9 cellular contexts compared by ENCODE assay signal in the genomic region with DNA sequence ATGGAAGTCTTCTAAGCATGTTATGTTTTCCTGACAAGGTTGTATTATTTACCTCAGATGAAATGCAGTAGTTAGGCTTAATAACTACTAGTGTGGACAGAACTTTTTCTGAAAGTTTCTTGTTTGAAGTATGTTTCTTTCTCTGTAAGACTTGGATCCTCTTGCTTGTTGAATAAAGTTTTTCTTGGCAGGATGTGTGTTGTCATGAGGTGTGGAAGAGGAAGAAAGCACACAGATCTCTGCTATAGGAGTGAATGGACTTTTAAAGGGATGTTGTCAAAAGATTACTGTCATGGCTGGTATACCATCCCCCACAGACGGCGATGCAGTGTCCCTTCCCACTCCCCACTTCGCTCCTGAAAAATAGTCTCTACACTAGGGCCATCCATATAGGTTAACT. TPM values are rescaled to one million over a fixed set of nuclear protein-coding genes. Genes with fewer than 3 reads are reported as not detected.
DNase-seq lines count a peak whose midpoint lies in the region; ATAC-seq and TF ChIP-seq lines count a peak whose summit lies in the region.
"Had no signal": no experiment of that assay in that cellular context is flagged by ENCODE, and none has a peak within 500 bp of the region (broad histone marks: within the 10 kb centered on the region; RNA-seq: fewer than 3 reads in every experiment).

No MANE protein-coding gene starts in this region.

- no peaks in the 10 kb centered on the region for H3K27me3 ChIP-seq in left ventricle myocardium inferior (ENCODE audit: low read depth)
- H3K27me3 ChIP-seq in upper lobe of right lung: no peaks in the 10 kb centered on the region

- no peak for DNase-seq in left ventricle myocardium inferior
- no peak for DNase-seq in cardiac septum (ENCODE audit: low spot score)
- DNase-seq in activated naive CD4-positive, alpha-beta T cell treated with anti-CD3 and anti-CD28 coated beads, Interleukin-2, amount 50 U/mL, for 72 hours (ENCODE audit: low spot score in 2 of 2): no peak
- peak; percentile 50 for DNase-seq in iris pigment epithelial cell (ENCODE audit: low read depth)
- no peak for DNase-seq in upper lobe of right lung
- no peak for DNase-seq in NCI-H1048 (lab: John Stamatoyannopoulos, UW)
- DNase-seq: SW 1271 had no signal

- peak overlapping the region; percentile 12 to 31 for H3K27ac Mint-ChIP-seq in activated naive CD4-positive, alpha-beta T cell treated with anti-CD3 and anti-CD28 coated beads, Interleukin-2, amount 50 U/mL, for 72 hours

- intact Hi-C loops in left ventricle myocardium inferior (cut with micrococcal nuclease) (no loop called here), cardiac septum (cut with DNase I) (loop anchor here (5.0 kb wide), 1 partner anchor 342 kb away; a partner anchor contains a TSS), upper lobe of right lung (cut with DNase I) (loop anchor here (10.0 kb wide), 1 partner anchor 90 kb away; no protein-coding TSS in a partner anchor)

- H3K9me3 ChIP-seq in left ventricle myocardium inferior (replicated peaks): no peaks in the 10 kb centered on the region
- H3K9me3 ChIP-seq in upper lobe of right lung: no peaks in the 10 kb centered on the region

- H3K4me1 ChIP-seq in left ventricle myocardium inferior (peaks cover 82% of the 10 kb centered on the region), upper lobe of right lung (peaks cover 58% of the 10 kb centered on the region)

- H3K36me3 Mint-ChIP-seq in activated naive CD4-positive, alpha-beta T cell treated with anti-CD3 and anti-CD28 coated beads, Interleukin-2, amount 50 U/mL, for 72 hours: peaks cover 20 to 30% of the 10 kb centered on the region in 2 donors

- H3K4me3 ChIP-seq in left ventricle myocardium inferior: peak overlapping the region; percentile 98
- H3K4me3 ChIP-seq in upper lobe of right lung: peak overlapping the region; percentile 91

- H3K9me3 Mint-ChIP-seq in activated naive CD4-positive, alpha-beta T cell treated with anti-CD3 and anti-CD28 coated beads, Interleukin-2, amount 50 U/mL, for 72 hours: no peaks in the 10 kb centered on the region

- H3K36me3 ChIP-seq in left ventricle myocardium inferior (no peaks in the 10 kb centered on the region), upper lobe of right lung (peaks cover 2% of the 10 kb centered on the region)

- ATAC-seq in activated naive CD4-positive, alpha-beta T cell treated with anti-CD3 and anti-CD28 coated beads, Interleukin-2, amount 50 U/mL, for 72 hours: no peak
- ATAC-seq in upper lobe of right lung (no peak), HG03342 (IDR thresholded peaks at IDR 0.05; ENCODE audit: unreplicated experiment) (no peak), HG02642 (IDR thresholded peaks at IDR 0.05; ENCODE audit: poor library complexity, unreplicated experiment) (no peak)

- no peak for TF ChIP-seq CTCF in left ventricle myocardium inferior (IDR thresholded peaks at IDR 0.05; ENCODE audit: borderline replicate concordance)
- TF ChIP-seq CTCF in upper lobe of right lung (IDR thresholded peaks at IDR 0.05): no peak

- H3K27ac ChIP-seq in left ventricle myocardium inferior (replicated peaks) (no peak overlapping the region), upper lobe of right lung (peak overlapping the region; percentile 95)

RNA-seq across cellular contexts. Expression of a gene that starts 2.6 kb away (rescaled TPM):
- total RNA-seq in left ventricle myocardium inferior: 92.2 TPM
- 75.1 TPM for total RNA-seq in cardiac septum
- total RNA-seq in activated naive CD4-positive, alpha-beta T cell treated with anti-CD3 and anti-CD28 coated beads, Interleukin-2, amount 50 U/mL, for 72 hours: 100 to 1,000 TPM; 104 to 123 TPM
- 78.9 TPM for total RNA-seq in upper lobe of right lung
